Comparison of ENCODE assay signal across 33 cellular contexts in the genomic region with DNA sequence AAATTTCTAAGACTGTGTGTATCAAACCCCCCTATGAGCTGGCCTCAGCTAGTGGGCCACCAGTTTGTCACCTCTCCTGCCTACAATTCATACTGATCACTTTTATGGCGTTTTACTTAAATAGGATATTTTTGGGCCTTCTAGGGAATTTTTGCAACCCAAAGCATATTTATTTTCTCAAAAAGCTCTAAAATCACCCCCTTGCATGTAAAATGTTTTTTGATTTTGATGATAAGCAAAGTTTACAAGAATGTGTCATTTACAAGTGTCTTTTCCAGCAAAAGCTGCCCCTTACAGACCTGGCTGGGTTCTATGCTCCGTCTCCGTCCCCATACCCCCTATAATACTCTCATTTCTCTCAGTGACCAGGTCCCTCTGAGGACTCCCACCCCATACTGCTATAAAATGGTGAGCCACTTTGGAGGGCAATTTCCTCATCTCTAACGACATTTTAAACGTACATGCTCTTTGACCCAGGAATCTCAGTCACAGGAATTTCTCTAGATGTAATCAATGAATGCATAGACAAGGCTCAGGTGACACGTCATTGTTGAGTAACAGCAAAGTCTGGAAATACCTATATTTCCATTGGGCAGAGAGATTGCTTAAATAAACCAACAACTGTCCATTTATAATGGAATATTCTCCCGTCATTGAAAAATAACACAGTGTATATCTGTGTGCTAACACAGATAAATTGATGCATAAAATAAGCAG. TPM values are rescaled to one million over a fixed set of nuclear protein-coding genes. Genes with fewer than 3 reads are reported as not detected.
"Had no signal": no experiment of that assay in that cellular context is flagged by ENCODE, and none has a peak within 500 bp of the region (broad histone marks: within the 10 kb centered on the region; RNA-seq: fewer than 3 reads in every experiment).

No MANE protein-coding gene starts in this region.

- H3K27me3 Mint-ChIP-seq: type B pancreatic cell had no signal

- H3K4me3 ChIP-seq: adrenal gland, esophagus muscularis mucosa, heart right ventricle, left lung, lower lobe of right lung, pancreas, prostate gland, stomach, thoracic aorta, vagina had no signal

- H3K27ac Mint-ChIP-seq: activated CD4-positive, alpha-beta T cell treated with anti-CD3 and anti-CD28 coated beads for 36 hours; activated naive CD4-positive, alpha-beta T cell treated with anti-CD3 and anti-CD28 coated beads for 36 hours; activated naive CD8-positive, alpha-beta T cell treated with anti-CD3 and anti-CD28 coated beads for 36 hours; endodermal cell; naive thymus-derived CD8-positive, alpha-beta T cell; stimulated activated naive B cell treated with anti-CD40 and anti-IgM and Interleukin-4, amounts not matched to agents 10 μg/mL and 1 μg/mL and 100 μg/mL, for 72 hours; type B pancreatic cell had no signal

- DNase-seq: activated CD4-positive, alpha-beta T cell treated with anti-CD3 and anti-CD28 coated beads for 36 hours; activated CD4-positive, alpha-beta T cell treated with anti-CD3 and anti-CD28 coated beads, Interleukin-2, amount 50 U/mL, for 4 hours; activated CD4-positive, CD25-positive, alpha-beta regulatory T cell; activated effector memory CD4-positive, alpha-beta T cell treated with Interleukin-2 at 50 U/mL for 16 hours; activated naive CD4-positive, alpha-beta T cell treated with anti-CD3 and anti-CD28 coated beads for 36 hours; activated naive CD8-positive, alpha-beta T cell treated with anti-CD3 and anti-CD28 coated beads for 36 hours; activated T-cell treated with anti-CD3 and anti-CD28 coated beads for 4 hours; adrenal gland; brain microvascular endothelial cell; endodermal cell; foreskin keratinocyte; heart right ventricle; left lung; lower lobe of right lung; mesenchymal stem cell; naive thymus-derived CD8-positive, alpha-beta T cell; pancreas; retina; stimulated activated CD4-positive, alpha-beta T cell treated with anti-CD3 and anti-CD28 coated beads, Interleukin-15, amount 100 ng/mL, for 24 hours; stimulated activated CD4-positive, alpha-beta T cell treated with anti-CD3 and anti-CD28 coated beads, Interleukin-2, amount 100 ng/mL, for 24 hours; stimulated activated naive B cell treated with anti-CD40 and anti-IgM and Interleukin-4, amounts not matched to agents 10 μg/mL and 1 μg/mL and 100 μg/mL, for 72 hours; stomach; T-helper 2 cell had no signal

- H3K36me3 Mint-ChIP-seq: activated naive CD8-positive, alpha-beta T cell treated with anti-CD3 and anti-CD28 coated beads for 36 hours; naive thymus-derived CD8-positive, alpha-beta T cell; stimulated activated naive B cell treated with anti-CD40 and anti-IgM and Interleukin-4, amounts not matched to agents 10 μg/mL and 1 μg/mL and 100 μg/mL, for 72 hours; type B pancreatic cell had no signal

- H3K36me3 ChIP-seq: adrenal gland, brain microvascular endothelial cell, esophagus muscularis mucosa, heart right ventricle, left lung, lower lobe of right lung, pancreas, prostate gland, stomach, thoracic aorta, vagina had no signal

- H3K4me1 ChIP-seq: foreskin keratinocyte, prostate gland had no signal

- H3K9me3 ChIP-seq: adrenal gland, esophagus muscularis mucosa, heart right ventricle, left lung, lower lobe of right lung, pancreas, prostate gland, stomach, thoracic aorta, vagina had no signal

- H3K27me3 ChIP-seq: adrenal gland, brain microvascular endothelial cell, esophagus muscularis mucosa, foreskin keratinocyte, heart right ventricle, pancreas, stomach, vagina had no signal

- H3K9me3 Mint-ChIP-seq: activated naive CD4-positive, alpha-beta T cell treated with anti-CD3 and anti-CD28 coated beads for 36 hours; activated naive CD8-positive, alpha-beta T cell treated with anti-CD3 and anti-CD28 coated beads for 36 hours; endodermal cell; naive thymus-derived CD8-positive, alpha-beta T cell; neural crest cell; stimulated activated naive B cell treated with anti-CD40 and anti-IgM and Interleukin-4, amounts not matched to agents 10 μg/mL and 1 μg/mL and 100 μg/mL, for 72 hours; type B pancreatic cell had no signal

- H3K27ac ChIP-seq: adrenal gland, brain microvascular endothelial cell, esophagus muscularis mucosa, foreskin keratinocyte, heart right ventricle, left lung, lower lobe of right lung, pancreas, prostate gland, stomach, thoracic aorta, vagina had no signal

- H3K4me1 Mint-ChIP-seq: naive thymus-derived CD8-positive, alpha-beta T cell; neural crest cell had no signal

- H3K4me3 Mint-ChIP-seq: activated CD4-positive, alpha-beta T cell treated with anti-CD3 and anti-CD28 coated beads for 36 hours; activated naive CD4-positive, alpha-beta T cell treated with anti-CD3 and anti-CD28 coated beads for 36 hours; activated naive CD8-positive, alpha-beta T cell treated with anti-CD3 and anti-CD28 coated beads for 36 hours; endodermal cell; naive thymus-derived CD8-positive, alpha-beta T cell; neural crest cell; stimulated activated naive B cell treated with anti-CD40 and anti-IgM and Interleukin-4, amounts not matched to agents 10 μg/mL and 1 μg/mL and 100 μg/mL, for 72 hours; type B pancreatic cell had no signal

RNA-seq across cellular contexts. Expression of gene OCSTAMP, which starts 13.9 kb away (rescaled TPM):
- total RNA-seq: activated naive CD4-positive, alpha-beta T cell treated with anti-CD3 and anti-CD28 coated beads for 36 hours; activated naive CD8-positive, alpha-beta T cell treated with anti-CD3 and anti-CD28 coated beads for 36 hours; adrenal gland; astrocyte; cardiac septum; chondrocyte; endodermal cell; esophagus muscularis mucosa; foreskin keratinocyte; heart right ventricle; kidney epithelial cell; left lung; lower lobe of right lung; naive thymus-derived CD8-positive, alpha-beta T cell; pancreas; prostate gland; stomach; thoracic aorta; vagina had no signal
- polyA plus RNA-seq: foreskin keratinocyte; heart right ventricle; naive thymus-derived CD8-positive, alpha-beta T cell; pancreas; stomach had no signal
